14 cellular contexts compared by ENCODE assay signal in genomic region chr13:113819341-113819730, GRCh38.
"Had no signal": no experiment of that assay in that cellular context is flagged by ENCODE, and none has a peak within 500 bp of the region (broad histone marks: within the 10 kb centered on the region; RNA-seq: fewer than 3 reads in every experiment).

No MANE protein-coding gene starts in this region.

- DNase-seq: activated B cell treated with CpG ODN at 0.5 μM for 24 hours; activated CD4-positive, alpha-beta T cell treated with anti-CD3 and anti-CD28 coated beads, Interleukin-2, amount 10 ng/mL, durations not matched to agents 24 days and 14 days; activated effector memory CD4-positive, alpha-beta T cell treated with Interleukin-2 at 50 U/mL for 16 hours; amygdala; brain microvascular endothelial cell; dermis blood vessel endothelial cell; erythroblast; stimulated activated CD4-positive, alpha-beta T cell treated with anti-CD3 and anti-CD28 coated beads, Interleukin-4, amount 100 ng/mL, for 24 hours; stimulated activated naive CD8-positive, alpha-beta T cell treated with anti-CD3 and anti-CD28 coated beads, Interleukin-15, amount 100 ng/mL, for 72 hours had no signal

- H3K36me3 ChIP-seq: brain microvascular endothelial cell had no signal

- H3K27me3 ChIP-seq: brain microvascular endothelial cell, heart left ventricle, left lung had no signal

- ATAC-seq: activated naive CD4-positive, alpha-beta T cell treated with anti-CD3 and anti-CD28 coated beads, Interleukin-2, amount 50 U/mL, for 72 hours; heart left ventricle; left lung; SK-N-SH treated with all-trans-retinoic acid at 6 μM for 48 hours; stimulated activated naive CD8-positive, alpha-beta T cell treated with anti-CD3 and anti-CD28 coated beads, Interleukin-15, amount 100 ng/mL, for 72 hours had no signal

- H3K4me3 Mint-ChIP-seq: activated B cell treated with CpG ODN at 0.5 μM for 24 hours; activated CD4-positive, alpha-beta T cell treated with anti-CD3 and anti-CD28 coated beads, Interleukin-2, amount 10 ng/mL, durations not matched to agents 24 days and 14 days; stimulated activated naive CD8-positive, alpha-beta T cell treated with anti-CD3 and anti-CD28 coated beads, Interleukin-15, amount 100 ng/mL, for 72 hours; T-helper 1 cell treated with Interleukin-12 subunit alpha and Interleukin-12 subunit beta and Interleukin-4 antibody, amounts not matched to agents 30 μg/mL and 1 μg/mL, for 36 hours had no signal

- H3K27me3 Mint-ChIP-seq: activated B cell treated with CpG ODN at 0.5 μM for 24 hours; activated CD4-positive, alpha-beta T cell treated with anti-CD3 and anti-CD28 coated beads, Interleukin-2, amount 10 ng/mL, durations not matched to agents 24 days and 14 days had no signal

- H3K4me3 ChIP-seq: left lung had no signal

- H3K9me3 ChIP-seq: heart left ventricle, left lung had no signal

- H3K27ac ChIP-seq: brain microvascular endothelial cell, left lung had no signal

- H3K9me3 Mint-ChIP-seq: activated B cell treated with CpG ODN at 0.5 μM for 24 hours; activated CD4-positive, alpha-beta T cell treated with anti-CD3 and anti-CD28 coated beads, Interleukin-2, amount 10 ng/mL, durations not matched to agents 24 days and 14 days; activated naive CD4-positive, alpha-beta T cell treated with anti-CD3 and anti-CD28 coated beads, Interleukin-2, amount 50 U/mL, for 72 hours; stimulated activated naive CD8-positive, alpha-beta T cell treated with anti-CD3 and anti-CD28 coated beads, Interleukin-15, amount 100 ng/mL, for 72 hours; T-helper 1 cell treated with Interleukin-12 subunit alpha and Interleukin-12 subunit beta and Interleukin-4 antibody, amounts not matched to agents 30 μg/mL and 1 μg/mL, for 36 hours had no signal
